In genomic region chr18:36392163-36392887, GRCh38 we compare ENCODE assay signal across 21 cellular contexts.
A peak's percentile ranks its signal among the peaks of the same experiment; 100 is the strongest.
DNase-seq lines count a peak whose midpoint lies in the region; ATAC-seq and TF ChIP-seq lines count a peak whose summit lies in the region.
"Had no signal": no experiment of that assay in that cellular context is flagged by ENCODE, and none has a peak within 500 bp of the region (broad histone marks: within the 10 kb centered on the region; RNA-seq: fewer than 3 reads in every experiment).

No MANE protein-coding gene starts in this region.

- ATAC-seq in stimulated activated naive CD8-positive, alpha-beta T cell treated with anti-CD3 and anti-CD28 coated beads, Interleukin-15, amount 100 ng/mL, for 72 hours: no peak
- ATAC-seq in GM23338: no peak

- H3K36me3 Mint-ChIP-seq in nephron (ENCODE audit: low read depth): peaks cover 26% of the 10 kb centered on the region
- H3K36me3 Mint-ChIP-seq in GM23338 (ENCODE audit: low read depth): peaks cover 22% of the 10 kb centered on the region; the same call in 2 of the 3 replicates

- peak; percentile 34 for DNase-seq in AG20443 (ENCODE audit: low spot score)
- peak; percentile 44 for DNase-seq in NCI-H446 treated with DMSO at 0.1 percent for 48 hours (lab: John Stamatoyannopoulos, UW)
- peak; percentile 40 for DNase-seq in brain microvascular endothelial cell
- DNase-seq in G401 (ENCODE audit: low spot score): no peak
- no peak for DNase-seq in substantia nigra (lab: John Stamatoyannopoulos, UW)
- no peak for DNase-seq in stimulated activated naive CD8-positive, alpha-beta T cell treated with anti-CD3 and anti-CD28 coated beads, Interleukin-15, amount 100 ng/mL, for 72 hours
- no peak for DNase-seq in GM23338 (ENCODE audit: low spot score)
- DNase-seq: activated CD4-positive, alpha-beta T cell treated with anti-CD3 and anti-CD28 coated beads, Interleukin-2, amount 10 ng/mL, durations not matched to agents 24 days and 14 days; activated effector memory CD4-positive, alpha-beta T cell treated with anti-CD3 and anti-CD28 coated beads, Interleukin-2, amount 50 U/mL, for 16 hours; amniotic stem cell; GDM1; glutamatergic neuron; midbrain; NCI-H1417 treated with DMSO at 0.1 percent for 48 hours; NCI-H69; OCI-M1; SHP77; stimulated activated CD4-positive, alpha-beta T cell treated with anti-CD3 and anti-CD28 coated beads, Interleukin-12 subunit alpha, Interleukin-12 subunit beta, amount 100 ng/mL, for 4 hours had no signal

- H3K27ac Mint-ChIP-seq in nephron: peak overlapping the region; percentile 36 to 57 (median 41)
- no peak overlapping the region for H3K27ac Mint-ChIP-seq in stimulated activated naive CD8-positive, alpha-beta T cell treated with anti-CD3 and anti-CD28 coated beads, Interleukin-15, amount 100 ng/mL, for 72 hours
- H3K27ac Mint-ChIP-seq in GM23338: no peak overlapping the region
- H3K27ac Mint-ChIP-seq: activated CD4-positive, alpha-beta T cell treated with anti-CD3 and anti-CD28 coated beads, Interleukin-2, amount 10 ng/mL, durations not matched to agents 24 days and 14 days had no signal

- peaks cover 61% of the 10 kb centered on the region for H3K4me1 Mint-ChIP-seq in nephron
- H3K4me1 Mint-ChIP-seq in stimulated activated naive CD8-positive, alpha-beta T cell treated with anti-CD3 and anti-CD28 coated beads, Interleukin-15, amount 100 ng/mL, for 72 hours: no peaks in the 10 kb centered on the region
- peaks cover 12% of the 10 kb centered on the region for H3K4me1 Mint-ChIP-seq in GM23338
- H3K4me1 Mint-ChIP-seq: activated CD4-positive, alpha-beta T cell treated with anti-CD3 and anti-CD28 coated beads, Interleukin-2, amount 10 ng/mL, durations not matched to agents 24 days and 14 days had no signal

- H3K4me1 ChIP-seq in GM23338 (ENCODE audit: insufficient read depth): no peaks in the 10 kb centered on the region
- H3K4me1 ChIP-seq: vagina had no signal

- H3K4me3 Mint-ChIP-seq in nephron (no peak overlapping the region), GM23338 (no peak overlapping the region)
- no peak overlapping the region for H3K4me3 Mint-ChIP-seq in stimulated activated naive CD8-positive, alpha-beta T cell treated with anti-CD3 and anti-CD28 coated beads, Interleukin-15, amount 100 ng/mL, for 72 hours
- H3K4me3 Mint-ChIP-seq: activated CD4-positive, alpha-beta T cell treated with anti-CD3 and anti-CD28 coated beads, Interleukin-2, amount 10 ng/mL, durations not matched to agents 24 days and 14 days had no signal

- H4K20me1 ChIP-seq in GM23338 (replicated peaks; ENCODE audit: insufficient read depth): no peaks in the 10 kb centered on the region
- H4K20me1 ChIP-seq: BLaER1 had no signal

- H3K9me2 ChIP-seq in GM23338 (ENCODE audit: insufficient read depth): 0 out of 2 replicates have a peak, but pooled peaks cover 3% of the 10 kb centered on the region

- no peak overlapping the region for H3K27ac ChIP-seq in brain microvascular endothelial cell
- no peak overlapping the region for H3K27ac ChIP-seq in substantia nigra (ENCODE audit: low read depth, low read length, poor library complexity, severe bottlenecking)
- H3K27ac ChIP-seq in GM23338 (ENCODE audit: low read depth): no peak overlapping the region
- H3K27ac ChIP-seq: BLaER1, vagina had no signal

- H3F3A ChIP-seq in GM23338 (replicated peaks; ENCODE audit: low read depth): no peaks in the 10 kb centered on the region

- H3K4me3 ChIP-seq in brain microvascular endothelial cell (ENCODE audit: low read depth, low read length) (no peak overlapping the region), GM23338 (no peak overlapping the region)
- H3K4me3 ChIP-seq: BLaER1, vagina had no signal

- TF ChIP-seq CTCF in brain microvascular endothelial cell (IDR thresholded peaks at IDR 0.05; ENCODE audit: low read depth, low read length, missing control alignments) (no peak), nephron (IDR thresholded peaks at IDR 0.05; ENCODE audit: unreplicated experiment in 3 of 3) (no peak), GM23338 (conservative IDR thresholded peaks at IDR 0.05; ENCODE audit: low read depth in 2 of 2) (no peak)

- H3K36me3 ChIP-seq in brain microvascular endothelial cell (replicated peaks): no peaks in the 10 kb centered on the region
- H3K36me3 ChIP-seq in GM23338 (ENCODE audit: insufficient read depth): peaks cover 3% of the 10 kb centered on the region; the same call in 1 of the 2 replicates
- H3K36me3 ChIP-seq: BLaER1, vagina had no signal

- H3K27me3 Mint-ChIP-seq in nephron (ENCODE audit: low read depth): no peaks in the 10 kb centered on the region
- H3K27me3 Mint-ChIP-seq in stimulated activated naive CD8-positive, alpha-beta T cell treated with anti-CD3 and anti-CD28 coated beads, Interleukin-15, amount 100 ng/mL, for 72 hours: no peaks in the 10 kb centered on the region
- peaks cover 3% of the 10 kb centered on the region for H3K27me3 Mint-ChIP-seq in GM23338 (ENCODE audit: insufficient read depth, low read depth, poor library complexity)
- H3K27me3 Mint-ChIP-seq: activated CD4-positive, alpha-beta T cell treated with anti-CD3 and anti-CD28 coated beads, Interleukin-2, amount 10 ng/mL, durations not matched to agents 24 days and 14 days had no signal

- in situ Hi-C loops in brain microvascular endothelial cell (cut with HindIII; ENCODE audit: low pct_ligation_motif_present, low sequenced_read_pairs): no loop called here
- in situ Hi-C loops in G401 (cut with HindIII; ENCODE audit: low sequenced_read_pairs): no loop called here

- H3K79me2 ChIP-seq in GM23338 (replicated peaks; ENCODE audit: insufficient read depth): no peaks in the 10 kb centered on the region

- H2AFZ ChIP-seq in GM23338: no peak overlapping the region

- H3K9me3 Mint-ChIP-seq in nephron: peaks cover 25% of the 10 kb centered on the region
- peaks cover 7 to 18% of the 10 kb centered on the region in 2 donors for H3K9me3 Mint-ChIP-seq in stimulated activated naive CD8-positive, alpha-beta T cell treated with anti-CD3 and anti-CD28 coated beads, Interleukin-15, amount 100 ng/mL, for 72 hours
- H3K9me3 Mint-ChIP-seq in GM23338: peaks cover 29% of the 10 kb centered on the region; the same call in 2 of the 3 replicates
- H3K9me3 Mint-ChIP-seq: activated CD4-positive, alpha-beta T cell treated with anti-CD3 and anti-CD28 coated beads, Interleukin-2, amount 10 ng/mL, durations not matched to agents 24 days and 14 days had no signal

- H3K27me3 ChIP-seq in brain microvascular endothelial cell (replicated peaks) (no peaks in the 10 kb centered on the region), GM23338 (ENCODE audit: insufficient read depth) (no peaks in the 10 kb centered on the region)
- H3K27me3 ChIP-seq: BLaER1, vagina had no signal

- no peak overlapping the region for H3K4me2 ChIP-seq in GM23338
- H3K4me2 ChIP-seq: BLaER1 had no signal

TF ChIP-seq in GM23338, 12 proteins besides CTCF, POLR2A, EP300 and RAD21:
- TF ChIP-seq EZH2phosphoT487 (IDR thresholded peaks at IDR 0.05; ENCODE audit: unreplicated experiment): no peak

Comparison
In these comparisons a context has a peak if more than half of its experiments do, and no peak if none do; other contexts are left out.
1. DNase-seq: peak in AG20443 (single experiment), NCI-H446 treated with DMSO at 0.1 percent for 48 hours (single experiment) and brain microvascular endothelial cell (single experiment); none in G401 (single experiment), substantia nigra (0 of 49), stimulated activated naive CD8-positive, alpha-beta T cell treated with anti-CD3 and anti-CD28 coated beads, Interleukin-15, amount 100 ng/mL, for 72 hours (0 of 2) and GM23338 (single experiment).
2. H3K27ac Mint-ChIP-seq: peak in nephron (3 of 3); none in stimulated activated naive CD8-positive, alpha-beta T cell treated with anti-CD3 and anti-CD28 coated beads, Interleukin-15, amount 100 ng/mL, for 72 hours (0 of 2) and GM23338 (single experiment).